In genomic region chr1:145996433-145997155, GRCh38 we compare ENCODE assay signal across 1 cellular context.
A peak's percentile ranks its signal among the peaks of the same experiment; 100 is the strongest.
TF ChIP-seq lines count a peak whose summit lies in the region.

A gene with protein sequence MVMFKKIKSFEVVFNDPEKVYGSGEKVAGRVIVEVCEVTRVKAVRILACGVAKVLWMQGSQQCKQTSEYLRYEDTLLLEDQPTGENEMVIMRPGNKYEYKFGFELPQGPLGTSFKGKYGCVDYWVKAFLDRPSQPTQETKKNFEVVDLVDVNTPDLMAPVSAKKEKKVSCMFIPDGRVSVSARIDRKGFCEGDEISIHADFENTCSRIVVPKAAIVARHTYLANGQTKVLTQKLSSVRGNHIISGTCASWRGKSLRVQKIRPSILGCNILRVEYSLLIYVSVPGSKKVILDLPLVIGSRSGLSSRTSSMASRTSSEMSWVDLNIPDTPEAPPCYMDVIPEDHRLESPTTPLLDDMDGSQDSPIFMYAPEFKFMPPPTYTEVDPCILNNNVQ (minus strand): TSS chr1:145996579. CDS start chr1:145996266, 313 bp downstream.

TF ChIP-seq in HEK293, 187 proteins besides CTCF, POLR2A, EP300 and RAD21 (continued from another document and continues in another):
- TF ChIP-seq, protein P1, sequence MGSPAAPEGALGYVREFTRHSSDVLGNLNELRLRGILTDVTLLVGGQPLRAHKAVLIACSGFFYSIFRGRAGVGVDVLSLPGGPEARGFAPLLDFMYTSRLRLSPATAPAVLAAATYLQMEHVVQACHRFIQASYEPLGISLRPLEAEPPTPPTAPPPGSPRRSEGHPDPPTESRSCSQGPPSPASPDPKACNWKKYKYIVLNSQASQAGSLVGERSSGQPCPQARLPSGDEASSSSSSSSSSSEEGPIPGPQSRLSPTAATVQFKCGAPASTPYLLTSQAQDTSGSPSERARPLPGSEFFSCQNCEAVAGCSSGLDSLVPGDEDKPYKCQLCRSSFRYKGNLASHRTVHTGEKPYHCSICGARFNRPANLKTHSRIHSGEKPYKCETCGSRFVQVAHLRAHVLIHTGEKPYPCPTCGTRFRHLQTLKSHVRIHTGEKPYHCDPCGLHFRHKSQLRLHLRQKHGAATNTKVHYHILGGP (tag by site-specific recombination; IDR thresholded peaks at IDR 0.05): no peak
- TF ChIP-seq, protein P2, sequence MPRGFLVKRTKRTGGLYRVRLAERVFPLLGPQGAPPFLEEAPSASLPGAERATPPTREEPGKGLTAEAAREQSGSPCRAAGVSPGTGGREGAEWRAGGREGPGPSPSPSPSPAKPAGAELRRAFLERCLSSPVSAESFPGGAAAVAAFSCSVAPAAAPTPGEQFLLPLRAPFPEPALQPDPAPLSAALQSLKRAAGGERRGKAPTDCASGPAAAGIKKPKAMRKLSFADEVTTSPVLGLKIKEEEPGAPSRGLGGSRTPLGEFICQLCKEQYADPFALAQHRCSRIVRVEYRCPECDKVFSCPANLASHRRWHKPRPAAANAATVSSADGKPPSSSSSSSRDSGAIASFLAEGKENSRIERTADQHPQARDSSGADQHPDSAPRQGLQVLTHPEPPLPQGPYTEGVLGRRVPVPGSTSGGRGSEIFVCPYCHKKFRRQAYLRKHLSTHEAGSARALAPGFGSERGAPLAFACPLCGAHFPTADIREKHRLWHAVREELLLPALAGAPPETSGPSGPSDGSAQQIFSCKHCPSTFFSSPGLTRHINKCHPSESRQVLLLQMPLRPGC (tag by site-specific recombination; IDR thresholded peaks at IDR 0.05): peak; percentile 56; the same call in 1 of the 2 replicates
- TF ChIP-seq ZBTB20 (tag by site-specific recombination; IDR thresholded peaks at IDR 0.05): 0 out of 2 replicates have a peak, but pooled peaks have one; percentile 42
- TF ChIP-seq ZNF133 (tag by site-specific recombination; IDR thresholded peaks at IDR 0.05): no peak
- TF ChIP-seq SCRT2 (tag by site-specific recombination; IDR thresholded peaks at IDR 0.05): peak; percentile 98
- TF ChIP-seq ZNF571 (tag by site-specific recombination; IDR thresholded peaks at IDR 0.05): no peak
- TF ChIP-seq ZBTB17 (tag by site-specific recombination; IDR thresholded peaks at IDR 0.05): peak; percentile 83
- peak; percentile 89; the same call in 1 of the 2 replicates for TF ChIP-seq ZNF501 (tag by site-specific recombination; IDR thresholded peaks at IDR 0.05)
- peak; percentile 58; the same call in 1 of the 2 replicates for TF ChIP-seq KLF8 (tag by site-specific recombination; IDR thresholded peaks at IDR 0.05)
- TF ChIP-seq, protein P3, sequence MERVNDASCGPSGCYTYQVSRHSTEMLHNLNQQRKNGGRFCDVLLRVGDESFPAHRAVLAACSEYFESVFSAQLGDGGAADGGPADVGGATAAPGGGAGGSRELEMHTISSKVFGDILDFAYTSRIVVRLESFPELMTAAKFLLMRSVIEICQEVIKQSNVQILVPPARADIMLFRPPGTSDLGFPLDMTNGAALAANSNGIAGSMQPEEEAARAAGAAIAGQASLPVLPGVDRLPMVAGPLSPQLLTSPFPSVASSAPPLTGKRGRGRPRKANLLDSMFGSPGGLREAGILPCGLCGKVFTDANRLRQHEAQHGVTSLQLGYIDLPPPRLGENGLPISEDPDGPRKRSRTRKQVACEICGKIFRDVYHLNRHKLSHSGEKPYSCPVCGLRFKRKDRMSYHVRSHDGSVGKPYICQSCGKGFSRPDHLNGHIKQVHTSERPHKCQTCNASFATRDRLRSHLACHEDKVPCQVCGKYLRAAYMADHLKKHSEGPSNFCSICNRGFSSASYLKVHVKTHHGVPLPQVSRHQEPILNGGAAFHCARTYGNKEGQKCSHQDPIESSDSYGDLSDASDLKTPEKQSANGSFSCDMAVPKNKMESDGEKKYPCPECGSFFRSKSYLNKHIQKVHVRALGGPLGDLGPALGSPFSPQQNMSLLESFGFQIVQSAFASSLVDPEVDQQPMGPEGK (tag by site-specific recombination; IDR thresholded peaks at IDR 0.05): peak; percentile 95
- peak; percentile 99 for TF ChIP-seq ZNF398 (tag by site-specific recombination; IDR thresholded peaks at IDR 0.05)
- 0 out of 2 replicates have a peak, but pooled peaks have one; percentile 17 for TF ChIP-seq ZBTB8A (tag by site-specific recombination; IDR thresholded peaks at IDR 0.05)
- peak; percentile 71 for TF ChIP-seq OSR2 (tag by site-specific recombination; IDR thresholded peaks at IDR 0.05)
- TF ChIP-seq ZFP69B (tag by site-specific recombination; IDR thresholded peaks at IDR 0.05): 0 out of 2 replicates have a peak, but pooled peaks have one; percentile 24
- TF ChIP-seq ZNF426 (tag by site-specific recombination; IDR thresholded peaks at IDR 0.05): no peak
- no peak for TF ChIP-seq ZSCAN4 (tag by site-specific recombination; IDR thresholded peaks at IDR 0.05)
- TF ChIP-seq GLIS1 (tag by site-specific recombination; IDR thresholded peaks at IDR 0.05): peak; percentile 30; the same call in 1 of the 2 replicates
- TF ChIP-seq ZBTB6 (tag by site-specific recombination; IDR thresholded peaks at IDR 0.05): peak; percentile 49
- TF ChIP-seq ZNF211 (tag by site-specific recombination; IDR thresholded peaks at IDR 0.05; ENCODE audit: low read depth): no peak
- peak; percentile 49; the same call in 1 of the 2 replicates for TF ChIP-seq KLF10 (tag by site-specific recombination; IDR thresholded peaks at IDR 0.05)
- TF ChIP-seq ZNF10 (tag by site-specific recombination; IDR thresholded peaks at IDR 0.05): peak; percentile 64
- TF ChIP-seq YY1 (tag by site-specific recombination; IDR thresholded peaks at IDR 0.05): peak; percentile 43; the same call in 1 of the 2 replicates
- TF ChIP-seq, protein P4, sequence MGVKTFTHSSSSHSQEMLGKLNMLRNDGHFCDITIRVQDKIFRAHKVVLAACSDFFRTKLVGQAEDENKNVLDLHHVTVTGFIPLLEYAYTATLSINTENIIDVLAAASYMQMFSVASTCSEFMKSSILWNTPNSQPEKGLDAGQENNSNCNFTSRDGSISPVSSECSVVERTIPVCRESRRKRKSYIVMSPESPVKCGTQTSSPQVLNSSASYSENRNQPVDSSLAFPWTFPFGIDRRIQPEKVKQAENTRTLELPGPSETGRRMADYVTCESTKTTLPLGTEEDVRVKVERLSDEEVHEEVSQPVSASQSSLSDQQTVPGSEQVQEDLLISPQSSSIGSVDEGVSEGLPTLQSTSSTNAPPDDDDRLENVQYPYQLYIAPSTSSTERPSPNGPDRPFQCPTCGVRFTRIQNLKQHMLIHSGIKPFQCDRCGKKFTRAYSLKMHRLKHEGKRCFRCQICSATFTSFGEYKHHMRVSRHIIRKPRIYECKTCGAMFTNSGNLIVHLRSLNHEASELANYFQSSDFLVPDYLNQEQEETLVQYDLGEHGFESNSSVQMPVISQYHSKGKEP (tag by site-specific recombination; IDR thresholded peaks at IDR 0.05): 0 out of 2 replicates have a peak, but pooled peaks have one; percentile 24
- TF ChIP-seq ZNF132 (tag by site-specific recombination; IDR thresholded peaks at IDR 0.05; ENCODE audit: borderline replicate concordance): no peak
- peak; percentile 92 for TF ChIP-seq ZNF513 (tag by site-specific recombination; IDR thresholded peaks at IDR 0.05)
- TF ChIP-seq ZNF843 (tag by site-specific recombination; IDR thresholded peaks at IDR 0.05): peak; percentile 71
- peak; percentile 85 for TF ChIP-seq KLF17 (tag by site-specific recombination; IDR thresholded peaks at IDR 0.05)
- peak; percentile 99 for TF ChIP-seq IKZF3 (tag by site-specific recombination; IDR thresholded peaks at IDR 0.05)
- peak; percentile 52; the same call in 1 of the 2 replicates for TF ChIP-seq ZNF580 (tag by site-specific recombination; IDR thresholded peaks at IDR 0.05)
- no peak for TF ChIP-seq MEIS1 (CRISPR knock-in tag; IDR thresholded peaks at IDR 0.05; ENCODE audit: borderline replicate concordance)
- peak; percentile 98 for TF ChIP-seq ZNF610 (tag by site-specific recombination; IDR thresholded peaks at IDR 0.05; ENCODE audit: borderline replicate concordance)
- TF ChIP-seq ZNF19 (tag by site-specific recombination; IDR thresholded peaks at IDR 0.05; ENCODE audit: low read depth): no peak
- TF ChIP-seq ZNF830 (tag by site-specific recombination; IDR thresholded peaks at IDR 0.05; ENCODE audit: low read depth): no peak
- TF ChIP-seq ZNF701 (tag by site-specific recombination; IDR thresholded peaks at IDR 0.05): no peak
- TF ChIP-seq KLF16 (tag by site-specific recombination; IDR thresholded peaks at IDR 0.05): no peak
- TF ChIP-seq ZNF335 (tag by site-specific recombination; conservative IDR thresholded peaks at IDR 0.05): peak; percentile 66
- TF ChIP-seq ZNF561 (tag by site-specific recombination; IDR thresholded peaks at IDR 0.05; ENCODE audit: borderline replicate concordance): peak; percentile 53; the same call in 1 of the 2 replicates
- peak; percentile 70 for TF ChIP-seq ZIC2 (tag by site-specific recombination; IDR thresholded peaks at IDR 0.05)
